ENCODE assay signal across 9 cellular contexts in genomic region chr9:106697799-106698591, GRCh38.
DNase-seq lines count a peak whose midpoint lies in the region; ATAC-seq and TF ChIP-seq lines count a peak whose summit lies in the region.
"Had no signal": no experiment of that assay in that cellular context is flagged by ENCODE, and none has a peak within 500 bp of the region (broad histone marks: within the 10 kb centered on the region; RNA-seq: fewer than 3 reads in every experiment).

No MANE protein-coding gene starts in this region.

- TF ChIP-seq CTCF in HFFc6 (IDR thresholded peaks at IDR 0.05), result no peak
- TF ChIP-seq CTCF in Peyer's patch (IDR thresholded peaks at IDR 0.05), result no peak
- TF ChIP-seq CTCF in fibroblast of lung (conservative IDR thresholded peaks at IDR 0.05 in 1 of 2, IDR thresholded peaks at IDR 0.05 in 1 of 2; ENCODE audit: low read depth in 1 of 2, low read length in 2 of 2), result no peak
- no peak for TF ChIP-seq CTCF in ovary (IDR thresholded peaks at IDR 0.05)

- H3K36me3 Mint-ChIP-seq in HFFc6 (ENCODE audit: low read depth), result no peaks in the 10 kb centered on the region
- no peaks in the 10 kb centered on the region for H3K36me3 Mint-ChIP-seq in activated CD4-positive, alpha-beta T cell treated with anti-CD3 and anti-CD28 coated beads, Interleukin-2, amount 10 ng/mL, durations not matched to agents 24 days and 14 days (ENCODE audit: low read depth)

- H3K79me2 ChIP-seq in fibroblast of lung (ENCODE audit: control insufficient read depth, insufficient read depth, low read length), result no peaks in the 10 kb centered on the region

- H3K9me3 ChIP-seq in Peyer's patch (no peaks in the 10 kb centered on the region), fibroblast of lung (ENCODE audit: control insufficient read depth, insufficient read depth, low read depth, low read length) (no peaks in the 10 kb centered on the region), ovary (no peaks in the 10 kb centered on the region)

- no peak for TF ChIP-seq POLR2A in Peyer's patch (IDR thresholded peaks at IDR 0.05)
- TF ChIP-seq POLR2A in ovary (IDR thresholded peaks at IDR 0.05), result no peak

- H2AFZ ChIP-seq in fibroblast of lung (ENCODE audit: low read length), result no peak overlapping the region

- no peak overlapping the region for H3K9ac ChIP-seq in fibroblast of lung (ENCODE audit: insufficient read depth, low read length)

- DNase-seq in HFFc6 (peak; percentile 10), Peyer's patch (peak; percentile 15 to 56 (median 54)), fibroblast of lung (ENCODE audit: low read depth in 2 of 2) (peak; percentile 78 to 80), ovary (peak; percentile 53 to 73 (median 68))
- no peak for DNase-seq in activated CD4-positive, alpha-beta T cell treated with anti-CD3 and anti-CD28 coated beads, Interleukin-2, amount 10 ng/mL, durations not matched to agents 24 days and 14 days

- no peaks in the 10 kb centered on the region for H4K20me1 ChIP-seq in fibroblast of lung (ENCODE audit: control insufficient read depth, extremely low read depth, insufficient read depth, low read length)

- H3K27me3 Mint-ChIP-seq in HFFc6 (ENCODE audit: insufficient read depth), result no peaks in the 10 kb centered on the region; the same call in 1 of the 2 replicates
- H3K27me3 Mint-ChIP-seq in activated CD4-positive, alpha-beta T cell treated with anti-CD3 and anti-CD28 coated beads, Interleukin-2, amount 10 ng/mL, durations not matched to agents 24 days and 14 days, result no peaks in the 10 kb centered on the region

- H3K4me1 ChIP-seq in Peyer's patch, result no peaks in the 10 kb centered on the region
- peaks cover 7% of the 10 kb centered on the region for H3K4me1 ChIP-seq in fibroblast of lung (ENCODE audit: control insufficient read depth, extremely low read depth, insufficient read depth, low read length)
- no peaks in the 10 kb centered on the region for H3K4me1 ChIP-seq in ovary (ENCODE audit: insufficient read depth)

- intact Hi-C loops in ovary (cut with DNase I), result no loop called here
- intact Hi-C loops in activated CD4-positive, alpha-beta T cell treated with anti-CD3 and anti-CD28 coated beads, Interleukin-2, amount 10 ng/mL, durations not matched to agents 24 days and 14 days (cut with micrococcal nuclease), result no loop called here

- H3K4me1 Mint-ChIP-seq in HFFc6 (ENCODE audit: low read depth), result peaks cover 7% of the 10 kb centered on the region; the same call in 1 of the 2 replicates
- H3K4me1 Mint-ChIP-seq in activated CD4-positive, alpha-beta T cell treated with anti-CD3 and anti-CD28 coated beads, Interleukin-2, amount 10 ng/mL, durations not matched to agents 24 days and 14 days, result no peaks in the 10 kb centered on the region

- H3K27ac Mint-ChIP-seq in HFFc6, result peak overlapping the region; percentile 16; the same call in 1 of the 2 replicates
- no peak overlapping the region for H3K27ac Mint-ChIP-seq in activated CD4-positive, alpha-beta T cell treated with anti-CD3 and anti-CD28 coated beads, Interleukin-2, amount 10 ng/mL, durations not matched to agents 24 days and 14 days

- H3K4me2 ChIP-seq in fibroblast of lung (ENCODE audit: extremely low read depth, insufficient read depth, low read length), result peak overlapping the region; percentile 49

- no peaks in the 10 kb centered on the region for H3K27me3 ChIP-seq in Peyer's patch
- H3K27me3 ChIP-seq in fibroblast of lung (ENCODE audit: control insufficient read depth, insufficient read depth, low read length), result no peaks in the 10 kb centered on the region
- no peaks in the 10 kb centered on the region for H3K27me3 ChIP-seq in ovary

- peak overlapping the region in 1 of 4 donors; percentile 22 for H3K4me3 ChIP-seq in Peyer's patch
- H3K4me3 ChIP-seq in fibroblast of lung (replicated peaks in 1 of 4; ENCODE audit: control extremely low read depth in 1 of 4, insufficient read depth in 1 of 4, low read depth in 3 of 4, low read length in 4 of 4), result peak overlapping the region; percentile 0 to 60 (median 47)
- H3K4me3 ChIP-seq in ovary, result peak overlapping the region; percentile 11

- no peak for ATAC-seq in GM19395 (IDR thresholded peaks at IDR 0.05; ENCODE audit: unreplicated experiment)
- no peak for ATAC-seq in GM21367 (IDR thresholded peaks at IDR 0.05; ENCODE audit: unreplicated experiment)
- no peak for ATAC-seq in HG03139 (IDR thresholded peaks at IDR 0.05; ENCODE audit: unreplicated experiment)

- 13 to 19% (median 15%) methylated on average over 17 of the region's 17 CpGs for WGBS in ovary, 3 donors

- H3K36me3 ChIP-seq in Peyer's patch, result no peaks in the 10 kb centered on the region
- H3K36me3 ChIP-seq in fibroblast of lung (ENCODE audit: control insufficient read depth, insufficient read depth, low read length), result no peaks in the 10 kb centered on the region
- H3K36me3 ChIP-seq in ovary, result no peaks in the 10 kb centered on the region

- H3K4me3 Mint-ChIP-seq in HFFc6, result peak overlapping the region; percentile 71
- H3K4me3 Mint-ChIP-seq in activated CD4-positive, alpha-beta T cell treated with anti-CD3 and anti-CD28 coated beads, Interleukin-2, amount 10 ng/mL, durations not matched to agents 24 days and 14 days, result no peak overlapping the region

- no peaks in the 10 kb centered on the region; the same call in 1 of the 2 replicates for H3K9me3 Mint-ChIP-seq in HFFc6
- H3K9me3 Mint-ChIP-seq in activated CD4-positive, alpha-beta T cell treated with anti-CD3 and anti-CD28 coated beads, Interleukin-2, amount 10 ng/mL, durations not matched to agents 24 days and 14 days, result peaks cover 3% of the 10 kb centered on the region

- H3K27ac ChIP-seq in Peyer's patch, result peak overlapping the region in 1 of 4 donors; percentile 37
- H3K27ac ChIP-seq in fibroblast of lung (ENCODE audit: insufficient read depth, low read length), result peak overlapping the region; percentile 2
- H3K27ac ChIP-seq in ovary, result no peak overlapping the region
- H3K27ac ChIP-seq: HL-60 had no signal

- TF ChIP-seq EP300 in ovary (IDR thresholded peaks at IDR 0.05), result no peak
